Comparison of ENCODE assay signal across 1 cellular context in the genomic region with DNA sequence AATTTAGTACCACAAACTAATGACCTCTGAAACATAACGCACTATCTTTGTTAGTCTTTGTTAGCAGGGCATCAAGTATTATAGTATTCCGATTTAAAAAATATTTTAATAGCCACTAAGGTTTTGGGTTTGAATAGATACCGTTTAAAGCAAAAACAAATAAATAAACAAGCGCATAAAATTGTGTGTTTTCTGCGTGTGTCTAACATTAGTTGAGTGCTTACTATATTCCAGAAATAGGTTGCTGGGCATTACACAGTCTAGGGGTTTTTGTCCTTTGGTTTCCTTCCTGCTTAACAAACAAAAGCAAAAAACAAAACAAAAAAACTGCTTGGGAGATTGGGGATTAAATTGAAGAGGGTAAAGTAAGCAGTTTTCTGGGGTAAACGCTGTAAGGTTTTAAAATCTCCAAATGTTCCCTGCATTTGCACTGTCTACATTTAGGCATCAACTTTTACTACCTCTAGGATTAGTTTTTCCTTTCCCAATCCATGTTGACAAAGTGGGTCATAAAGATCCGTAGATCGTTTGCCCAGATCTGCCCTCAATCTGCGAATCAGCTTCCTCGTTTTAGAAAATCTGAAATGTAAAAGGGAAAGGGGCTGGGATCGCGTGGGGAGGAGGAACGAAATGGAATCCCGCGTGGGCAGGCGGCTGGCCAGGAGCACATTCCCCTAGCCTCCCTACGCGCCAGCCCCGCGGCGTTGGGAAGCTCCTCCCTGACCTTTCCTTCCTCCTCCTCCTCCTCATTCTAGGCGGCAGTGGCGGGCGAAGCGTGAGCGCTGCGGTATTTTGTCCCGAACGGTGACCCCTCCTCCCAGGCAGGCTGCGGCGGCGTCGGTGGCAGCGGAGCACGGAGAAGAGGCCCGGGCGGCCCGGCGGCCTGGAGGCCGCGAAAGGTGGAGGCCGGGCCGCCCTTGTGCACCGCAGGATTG.
TF ChIP-seq lines count a peak whose summit lies in the region.

Gene KCTD3 (plus strand): TSS at position 749 of the 935 bp plus-strand sequence. CDS start 382 bp downstream, outside the sequence.

TF ChIP-seq in HepG2, 621 proteins besides CTCF, POLR2A, EP300 and RAD21 (continued from another document and continues in another):
- peak; percentile 68; the same call in 1 of the 2 replicates for TF ChIP-seq ZNF740 (CRISPR knock-in tag; IDR thresholded peaks at IDR 0.05)
- peak; percentile 86 for TF ChIP-seq RBM22 (optimal IDR thresholded peaks at IDR 0.05; ENCODE audit: low read length)
- TF ChIP-seq RBM39 (IDR thresholded peaks at IDR 0.05; ENCODE audit: low read depth, low read length, poor library complexity, severe bottlenecking): no peak
- TF ChIP-seq SETDB1 (CRISPR knock-in tag; IDR thresholded peaks at IDR 0.05; ENCODE audit: borderline replicate concordance): no peak
- TF ChIP-seq SALL1 (CRISPR knock-in tag; IDR thresholded peaks at IDR 0.05): peak; percentile 91
- 0 out of 2 replicates have a peak, but pooled peaks have one; percentile 9 for TF ChIP-seq ZBTB43 (CRISPR knock-in tag; conservative IDR thresholded peaks at IDR 0.05)
- peak; percentile 75 for TF ChIP-seq KDM3A (CRISPR knock-in tag; IDR thresholded peaks at IDR 0.05; ENCODE audit: low read depth)
- TF ChIP-seq CENPBD1 (CRISPR knock-in tag; IDR thresholded peaks at IDR 0.05; ENCODE audit: borderline replicate concordance, low read depth): no peak
- no peak for TF ChIP-seq HNF4A (CRISPR knock-in tag; IDR thresholded peaks at IDR 0.05)
- TF ChIP-seq HNRNPK (IDR thresholded peaks at IDR 0.05; ENCODE audit: low read depth, low read length, poor library complexity, severe bottlenecking): peak; percentile 35
- 0 out of 2 replicates have a peak, but pooled peaks have one; percentile 17 for TF ChIP-seq CEBPG (CRISPR knock-in tag; IDR thresholded peaks at IDR 0.05)
- no peak for TF ChIP-seq RARG (CRISPR knock-in tag; IDR thresholded peaks at IDR 0.05; ENCODE audit: low read depth)
- TF ChIP-seq, protein P1, sequence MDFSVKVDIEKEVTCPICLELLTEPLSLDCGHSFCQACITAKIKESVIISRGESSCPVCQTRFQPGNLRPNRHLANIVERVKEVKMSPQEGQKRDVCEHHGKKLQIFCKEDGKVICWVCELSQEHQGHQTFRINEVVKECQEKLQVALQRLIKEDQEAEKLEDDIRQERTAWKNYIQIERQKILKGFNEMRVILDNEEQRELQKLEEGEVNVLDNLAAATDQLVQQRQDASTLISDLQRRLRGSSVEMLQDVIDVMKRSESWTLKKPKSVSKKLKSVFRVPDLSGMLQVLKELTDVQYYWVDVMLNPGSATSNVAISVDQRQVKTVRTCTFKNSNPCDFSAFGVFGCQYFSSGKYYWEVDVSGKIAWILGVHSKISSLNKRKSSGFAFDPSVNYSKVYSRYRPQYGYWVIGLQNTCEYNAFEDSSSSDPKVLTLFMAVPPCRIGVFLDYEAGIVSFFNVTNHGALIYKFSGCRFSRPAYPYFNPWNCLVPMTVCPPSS (IDR thresholded peaks at IDR 0.05): no peak
- 0 out of 2 replicates have a peak, but pooled peaks have one; percentile 30 for TF ChIP-seq DNMT1 (CRISPR knock-in tag; IDR thresholded peaks at IDR 0.05)
- peak; percentile 72; the same call in 1 of the 2 replicates for TF ChIP-seq DNMT3B (CRISPR knock-in tag; conservative IDR thresholded peaks at IDR 0.05)
- TF ChIP-seq GZF1 (CRISPR knock-in tag; IDR thresholded peaks at IDR 0.05): peak; percentile 61
- 0 out of 2 replicates have a peak, but pooled peaks have one; percentile 33 for TF ChIP-seq ZNF264 (CRISPR knock-in tag; IDR thresholded peaks at IDR 0.05)
- no peak for TF ChIP-seq MBNL3 (CRISPR knock-in tag; conservative IDR thresholded peaks at IDR 0.05)
- no peak for TF ChIP-seq EZH2 (conservative IDR thresholded peaks at IDR 0.05; ENCODE audit: low read depth, low read length)
- TF ChIP-seq CBX5 (CRISPR knock-in tag; IDR thresholded peaks at IDR 0.05; ENCODE audit: borderline replicate concordance): peak; percentile 93; the same call in 1 of the 2 replicates
- peak; percentile 29 for TF ChIP-seq NFYC (CRISPR knock-in tag; IDR thresholded peaks at IDR 0.05)
- no peak for TF ChIP-seq NFRKB (IDR thresholded peaks at IDR 0.05)
- TF ChIP-seq, protein P2, sequence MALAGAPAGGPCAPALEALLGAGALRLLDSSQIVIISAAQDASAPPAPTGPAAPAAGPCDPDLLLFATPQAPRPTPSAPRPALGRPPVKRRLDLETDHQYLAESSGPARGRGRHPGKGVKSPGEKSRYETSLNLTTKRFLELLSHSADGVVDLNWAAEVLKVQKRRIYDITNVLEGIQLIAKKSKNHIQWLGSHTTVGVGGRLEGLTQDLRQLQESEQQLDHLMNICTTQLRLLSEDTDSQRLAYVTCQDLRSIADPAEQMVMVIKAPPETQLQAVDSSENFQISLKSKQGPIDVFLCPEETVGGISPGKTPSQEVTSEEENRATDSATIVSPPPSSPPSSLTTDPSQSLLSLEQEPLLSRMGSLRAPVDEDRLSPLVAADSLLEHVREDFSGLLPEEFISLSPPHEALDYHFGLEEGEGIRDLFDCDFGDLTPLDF (CRISPR knock-in tag; IDR thresholded peaks at IDR 0.05): peak; percentile 36; the same call in 1 of the 2 replicates
- 0 out of 2 replicates have a peak, but pooled peaks have one; percentile 18 for TF ChIP-seq ZNF503 (CRISPR knock-in tag; IDR thresholded peaks at IDR 0.05)
- no peak for TF ChIP-seq TCF12 (IDR thresholded peaks at IDR 0.05)
- TF ChIP-seq TCF12 (CRISPR knock-in tag; IDR thresholded peaks at IDR 0.05): no peak
- TF ChIP-seq RORA (CRISPR knock-in tag; IDR thresholded peaks at IDR 0.05): no peak
- peak; percentile 13; the same call in 1 of the 2 replicates for TF ChIP-seq TBX3 (IDR thresholded peaks at IDR 0.05; ENCODE audit: borderline replicate concordance)
- TF ChIP-seq ZNF335 (CRISPR knock-in tag; IDR thresholded peaks at IDR 0.05): peak; percentile 39; the same call in 1 of the 2 replicates
- TF ChIP-seq IKZF4 (CRISPR knock-in tag; IDR thresholded peaks at IDR 0.05; ENCODE audit: borderline replicate concordance, low read depth, not compliant biosample characterization): no peak
- no peak for TF ChIP-seq ZSCAN21 (CRISPR knock-in tag; IDR thresholded peaks at IDR 0.05; ENCODE audit: borderline replicate concordance)
- TF ChIP-seq, protein P3, sequence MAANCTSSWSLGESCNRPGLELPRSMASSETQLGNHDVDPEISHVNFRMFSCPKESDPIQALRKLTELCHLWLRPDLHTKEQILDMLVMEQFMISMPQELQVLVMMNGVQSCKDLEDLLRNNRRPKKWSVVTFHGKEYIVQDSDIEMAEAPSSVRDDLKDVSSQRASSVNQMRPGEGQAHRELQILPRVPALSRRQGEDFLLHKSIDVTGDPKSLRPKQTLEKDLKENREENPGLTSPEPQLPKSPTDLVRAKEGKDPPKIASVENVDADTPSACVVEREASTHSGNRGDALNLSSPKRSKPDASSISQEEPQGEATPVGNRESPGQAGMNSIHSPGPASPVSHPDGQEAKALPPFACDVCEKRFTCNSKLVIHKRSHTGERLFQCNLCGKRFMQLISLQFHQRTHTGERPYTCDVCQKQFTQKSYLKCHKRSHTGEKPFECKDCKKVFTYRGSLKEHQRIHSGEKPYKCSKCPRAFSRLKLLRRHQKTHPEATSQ (CRISPR knock-in tag; IDR thresholded peaks at IDR 0.05; ENCODE audit: borderline replicate concordance): peak; percentile 70; the same call in 1 of the 2 replicates
- peak; percentile 21; the same call in 1 of the 2 replicates for TF ChIP-seq ESRRA (CRISPR knock-in tag; IDR thresholded peaks at IDR 0.05; ENCODE audit: low read depth)
- TF ChIP-seq, protein P4, sequence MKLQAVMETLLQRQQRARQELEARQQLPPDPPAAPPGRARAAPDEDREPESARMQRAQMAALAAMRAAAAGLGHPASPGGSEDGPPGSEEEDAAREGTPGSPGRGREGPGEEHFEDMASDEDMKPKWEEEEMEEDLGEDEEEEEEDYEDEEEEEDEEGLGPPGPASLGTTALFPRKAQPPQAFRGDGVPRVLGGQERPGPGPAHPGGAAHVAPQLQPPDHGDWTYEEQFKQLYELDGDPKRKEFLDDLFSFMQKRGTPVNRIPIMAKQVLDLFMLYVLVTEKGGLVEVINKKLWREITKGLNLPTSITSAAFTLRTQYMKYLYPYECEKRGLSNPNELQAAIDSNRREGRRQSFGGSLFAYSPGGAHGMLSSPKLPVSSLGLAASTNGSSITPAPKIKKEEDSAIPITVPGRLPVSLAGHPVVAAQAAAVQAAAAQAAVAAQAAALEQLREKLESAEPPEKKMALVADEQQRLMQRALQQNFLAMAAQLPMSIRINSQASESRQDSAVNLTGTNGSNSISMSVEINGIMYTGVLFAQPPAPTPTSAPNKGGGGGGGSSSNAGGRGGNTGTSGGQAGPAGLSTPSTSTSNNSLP (IDR thresholded peaks at IDR 0.05; ENCODE audit: low read depth, low read length): peak; percentile 5; the same call in 1 of the 2 replicates
- no peak for TF ChIP-seq ZNF816 (CRISPR knock-in tag; IDR thresholded peaks at IDR 0.05; ENCODE audit: borderline replicate concordance)
- peak; percentile 95 for TF ChIP-seq ASH2L (IDR thresholded peaks at IDR 0.05; ENCODE audit: insufficient read length, low read depth, low read length)
- no peak for TF ChIP-seq TOE1 (CRISPR knock-in tag; IDR thresholded peaks at IDR 0.05)
- TF ChIP-seq, protein P5, sequence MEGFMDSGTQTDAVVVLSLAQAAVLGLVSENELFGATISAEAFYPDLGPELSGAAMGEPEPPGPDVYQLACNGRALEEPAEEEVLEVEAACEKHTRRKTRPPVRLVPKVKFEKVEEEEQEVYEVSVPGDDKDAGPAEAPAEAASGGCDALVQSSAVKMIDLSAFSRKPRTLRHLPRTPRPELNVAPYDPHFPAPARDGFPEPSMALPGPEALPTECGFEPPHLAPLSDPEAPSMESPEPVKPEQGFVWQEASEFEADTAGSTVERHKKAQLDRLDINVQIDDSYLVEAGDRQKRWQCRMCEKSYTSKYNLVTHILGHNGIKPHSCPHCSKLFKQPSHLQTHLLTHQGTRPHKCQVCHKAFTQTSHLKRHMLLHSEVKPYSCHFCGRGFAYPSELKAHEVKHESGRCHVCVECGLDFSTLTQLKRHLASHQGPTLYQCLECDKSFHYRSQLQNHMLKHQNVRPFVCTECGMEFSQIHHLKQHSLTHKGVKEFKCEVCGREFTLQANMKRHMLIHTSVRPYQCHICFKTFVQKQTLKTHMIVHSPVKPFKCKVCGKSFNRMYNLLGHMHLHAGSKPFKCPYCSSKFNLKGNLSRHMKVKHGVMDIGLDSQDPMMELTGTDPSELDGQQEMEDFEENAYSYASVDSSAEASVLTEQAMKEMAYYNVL (CRISPR knock-in tag; IDR thresholded peaks at IDR 0.05; ENCODE audit: borderline replicate concordance): no peak
- no peak for TF ChIP-seq SRSF4 (IDR thresholded peaks at IDR 0.05; ENCODE audit: low read depth, low read length, poor library complexity, severe bottlenecking)
- TF ChIP-seq ZNF768 (CRISPR knock-in tag; IDR thresholded peaks at IDR 0.05): no peak
- TF ChIP-seq ARNT2 (CRISPR knock-in tag; IDR thresholded peaks at IDR 0.05; ENCODE audit: low read depth): peak; percentile 52; the same call in 1 of the 2 replicates
- peak; percentile 68; the same call in 1 of the 2 replicates for TF ChIP-seq TARDBP (CRISPR knock-in tag; IDR thresholded peaks at IDR 0.05)
- no peak for TF ChIP-seq SCMH1 (CRISPR knock-in tag; IDR thresholded peaks at IDR 0.05; ENCODE audit: borderline replicate concordance)
- TF ChIP-seq SNRNP70 (IDR thresholded peaks at IDR 0.05; ENCODE audit: low read depth, low read length): no peak
- peak; percentile 39; the same call in 1 of the 2 replicates for TF ChIP-seq FOXC1 (CRISPR knock-in tag; IDR thresholded peaks at IDR 0.05; ENCODE audit: borderline replicate concordance)
- TF ChIP-seq ZBTB3 (CRISPR knock-in tag; IDR thresholded peaks at IDR 0.05; ENCODE audit: borderline replicate concordance, low read depth): no peak
- no peak for TF ChIP-seq RNF2 (conservative IDR thresholded peaks at IDR 0.05; ENCODE audit: low read depth)
- peak; percentile 55 for TF ChIP-seq HDAC2 (CRISPR knock-in tag; IDR thresholded peaks at IDR 0.05)
- TF ChIP-seq PHF21A (CRISPR knock-in tag; IDR thresholded peaks at IDR 0.05): peak; percentile 24; the same call in 1 of the 2 replicates
- TF ChIP-seq HOXA3 (CRISPR knock-in tag; IDR thresholded peaks at IDR 0.05): no peak; the same call in 1 of the 2 replicates
- no peak for TF ChIP-seq NFATC3 (CRISPR knock-in tag; IDR thresholded peaks at IDR 0.05)
- 0 out of 2 replicates have a peak, but pooled peaks have one; percentile 37 for TF ChIP-seq ZNF124 (CRISPR knock-in tag; IDR thresholded peaks at IDR 0.05)
- TF ChIP-seq KAT8 (CRISPR knock-in tag; IDR thresholded peaks at IDR 0.05): peak; percentile 79
- no peak for TF ChIP-seq LCORL (IDR thresholded peaks at IDR 0.05)
- TF ChIP-seq LCORL (CRISPR knock-in tag; IDR thresholded peaks at IDR 0.05): peak; percentile 77
- peak; percentile 68 for TF ChIP-seq IRF2 (CRISPR knock-in tag; IDR thresholded peaks at IDR 0.05)
- TF ChIP-seq NR1H2 (CRISPR knock-in tag; IDR thresholded peaks at IDR 0.05; ENCODE audit: borderline replicate concordance, low read depth): no peak
- 0 out of 2 replicates have a peak, but pooled peaks have one; percentile 26 for TF ChIP-seq REPIN1 (CRISPR knock-in tag; IDR thresholded peaks at IDR 0.05; ENCODE audit: borderline replicate concordance, low read depth)
